Comparison of ENCODE assay signal across 16 cellular contexts in genomic region chr12:94245984-94246383, GRCh38.
DNase-seq lines count a peak whose midpoint lies in the region; ATAC-seq lines count a peak whose summit lies in the region.
"Had no signal": no experiment of that assay in that cellular context is flagged by ENCODE, and none has a peak within 500 bp of the region (broad histone marks: within the 10 kb centered on the region; RNA-seq: fewer than 3 reads in every experiment).

No MANE protein-coding gene starts in this region.

- POLR2A ChIA-PET in activated CD4-positive, alpha-beta T cell treated with anti-CD3 and anti-CD28 coated beads, Interleukin-2, amount 10 ng/mL, durations not matched to agents 7 days and 5 days (lab: Charles Lee), result no interaction called here

- H3K4me3 Mint-ChIP-seq in activated CD4-positive, alpha-beta T cell treated with anti-CD3 and anti-CD28 coated beads, Interleukin-2, amount 10 ng/mL, durations not matched to agents 7 days and 5 days, result no peak overlapping the region
- H3K4me3 Mint-ChIP-seq in central memory CD8-positive, alpha-beta T cell, result no peak overlapping the region
- H3K4me3 Mint-ChIP-seq in activated naive CD4-positive, alpha-beta T cell treated with anti-CD3 and anti-CD28 coated beads for 36 hours, result no peak overlapping the region

- CTCF ChIA-PET in activated CD4-positive, alpha-beta T cell treated with anti-CD3 and anti-CD28 coated beads, Interleukin-2, amount 10 ng/mL, durations not matched to agents 7 days and 5 days (lab: Charles Lee), result interaction anchor here (0.6 to 1.3 kb wide), 3 partner anchors 17 to 112 kb away, joined by 3 to 4 read pairs (median 3); no protein-coding TSS in a partner anchor
- CTCF ChIA-PET in activated naive CD4-positive, alpha-beta T cell treated with anti-CD3 and anti-CD28 coated beads for 36 hours (lab: Charles Lee), result interaction anchor here (0.6 kb wide), 1 partner anchor 69 kb away, joined by 3 read pairs; no protein-coding TSS in a partner anchor

- 0 out of 2 replicates have a peak, but pooled peaks cover 2% of the 10 kb centered on the region for H3K27me3 ChIP-seq in MG63
- H3K27me3 ChIP-seq: dorsolateral prefrontal cortex, esophagus squamous epithelium, left lung had no signal

- no peak for ATAC-seq in central memory CD8-positive, alpha-beta T cell (replicated peaks; ENCODE audit: extremely low read depth, poor library complexity, severe bottlenecking)
- ATAC-seq in sciatic nerve, result peak; percentile 18
- no peak for ATAC-seq in HG02642 (IDR thresholded peaks at IDR 0.05; ENCODE audit: poor library complexity, unreplicated experiment)
- ATAC-seq: HepG2, left lung had no signal

- intact Hi-C loops in sciatic nerve (cut with DNase I), result no loop called here
- intact Hi-C loops in activated naive CD4-positive, alpha-beta T cell treated with anti-CD3 and anti-CD28 coated beads for 36 hours (cut with micrococcal nuclease), result no loop called here

- H3K36me3 Mint-ChIP-seq in activated CD4-positive, alpha-beta T cell treated with anti-CD3 and anti-CD28 coated beads, Interleukin-2, amount 10 ng/mL, durations not matched to agents 7 days and 5 days (ENCODE audit: low read depth), result peaks cover 70% of the 10 kb centered on the region
- peaks cover 9% of the 10 kb centered on the region for H3K36me3 Mint-ChIP-seq in central memory CD8-positive, alpha-beta T cell (ENCODE audit: insufficient read depth)
- peaks cover 12% of the 10 kb centered on the region for H3K36me3 Mint-ChIP-seq in activated naive CD4-positive, alpha-beta T cell treated with anti-CD3 and anti-CD28 coated beads for 36 hours (ENCODE audit: low read depth)

- H3K36me3 ChIP-seq in MG63, result no peaks in the 10 kb centered on the region
- H3K36me3 ChIP-seq: esophagus squamous epithelium, thoracic aorta had no signal

- H3K9me3 ChIP-seq in MG63, result no peaks in the 10 kb centered on the region
- H3K9me3 ChIP-seq: esophagus squamous epithelium, left lung, thoracic aorta had no signal

- no peak overlapping the region for H3K4me3 ChIP-seq in MG63
- H3K4me3 ChIP-seq: dorsolateral prefrontal cortex, esophagus squamous epithelium, left lung, thoracic aorta had no signal

- DNase-seq in activated CD4-positive, alpha-beta T cell treated with anti-CD3 and anti-CD28 coated beads, Interleukin-2, amount 10 ng/mL, durations not matched to agents 7 days and 5 days, result no peak
- no peak for DNase-seq in activated CD4-positive, alpha-beta T cell treated with anti-CD3 and anti-CD28 coated beads for 1 hour
- DNase-seq in MG63, result peak; percentile 22
- no peak for DNase-seq in central memory CD8-positive, alpha-beta T cell (ENCODE audit: low spot score in 2 of 2)
- DNase-seq in sciatic nerve (ENCODE audit: low spot score), result no peak
- no peak for DNase-seq in NCI-H446 treated with DMSO at 0.1 percent for 48 hours (lab: John Stamatoyannopoulos, UW)
- DNase-seq in activated naive CD4-positive, alpha-beta T cell treated with anti-CD3 and anti-CD28 coated beads for 36 hours, result no peak
- DNase-seq: dorsolateral prefrontal cortex, esophagus squamous epithelium, GDM1, left lung, MM.1S, NCI-H2081 treated with DMSO at 0.1 percent for 48 hours had no signal

- no peaks in the 10 kb centered on the region for H3K9me3 Mint-ChIP-seq in activated CD4-positive, alpha-beta T cell treated with anti-CD3 and anti-CD28 coated beads, Interleukin-2, amount 10 ng/mL, durations not matched to agents 7 days and 5 days
- no peaks in the 10 kb centered on the region for H3K9me3 Mint-ChIP-seq in central memory CD8-positive, alpha-beta T cell
- no peaks in the 10 kb centered on the region for H3K9me3 Mint-ChIP-seq in activated naive CD4-positive, alpha-beta T cell treated with anti-CD3 and anti-CD28 coated beads for 36 hours

- H3K27ac Mint-ChIP-seq in activated CD4-positive, alpha-beta T cell treated with anti-CD3 and anti-CD28 coated beads, Interleukin-2, amount 10 ng/mL, durations not matched to agents 7 days and 5 days, result peak overlapping the region; percentile 52
- H3K27ac Mint-ChIP-seq in central memory CD8-positive, alpha-beta T cell (ENCODE audit: low read depth), result peak overlapping the region; percentile 88
- H3K27ac Mint-ChIP-seq in activated naive CD4-positive, alpha-beta T cell treated with anti-CD3 and anti-CD28 coated beads for 36 hours, result no peak overlapping the region

- H3K4me1 Mint-ChIP-seq in activated CD4-positive, alpha-beta T cell treated with anti-CD3 and anti-CD28 coated beads, Interleukin-2, amount 10 ng/mL, durations not matched to agents 7 days and 5 days, result peaks cover 34% of the 10 kb centered on the region
- H3K4me1 Mint-ChIP-seq in central memory CD8-positive, alpha-beta T cell, result peaks cover 43% of the 10 kb centered on the region
- peaks cover 14% of the 10 kb centered on the region for H3K4me1 Mint-ChIP-seq in activated naive CD4-positive, alpha-beta T cell treated with anti-CD3 and anti-CD28 coated beads for 36 hours (ENCODE audit: low read depth)

- no peaks in the 10 kb centered on the region for H3K27me3 Mint-ChIP-seq in activated CD4-positive, alpha-beta T cell treated with anti-CD3 and anti-CD28 coated beads, Interleukin-2, amount 10 ng/mL, durations not matched to agents 7 days and 5 days
- no peaks in the 10 kb centered on the region for H3K27me3 Mint-ChIP-seq in central memory CD8-positive, alpha-beta T cell
- H3K27me3 Mint-ChIP-seq in activated naive CD4-positive, alpha-beta T cell treated with anti-CD3 and anti-CD28 coated beads for 36 hours (ENCODE audit: low read depth), result no peaks in the 10 kb centered on the region
